9 cellular contexts compared by ENCODE assay signal in genomic region chr6:11414564-11414963, GRCh38.
DNase-seq lines count a peak whose midpoint lies in the region; ATAC-seq and TF ChIP-seq lines count a peak whose summit lies in the region.
"Had no signal": no experiment of that assay in that cellular context is flagged by ENCODE, and none has a peak within 500 bp of the region (broad histone marks: within the 10 kb centered on the region; RNA-seq: fewer than 3 reads in every experiment).

No MANE protein-coding gene starts in this region.

- no peaks in the 10 kb centered on the region for H3K27me3 Mint-ChIP-seq in stimulated activated memory B cell treated with anti-CD40 and anti-IgM and Interleukin-4, amounts not matched to agents 10 μg/mL and 1 μg/mL and 100 μg/mL, for 72 hours

- H3K36me3 ChIP-seq in MM.1S (replicated peaks; ENCODE audit: insufficient read depth, low read length), result no peaks in the 10 kb centered on the region
- H3K36me3 ChIP-seq in body of pancreas (replicated peaks in 1 of 2; ENCODE audit: insufficient read depth in 1 of 2, low read depth in 2 of 2), result no peaks in the 10 kb centered on the region
- H3K36me3 ChIP-seq: WERI-Rb-1 had no signal

- peaks cover 3% of the 10 kb centered on the region for H3K9me3 Mint-ChIP-seq in stimulated activated memory B cell treated with anti-CD40 and anti-IgM and Interleukin-4, amounts not matched to agents 10 μg/mL and 1 μg/mL and 100 μg/mL, for 72 hours

- intact Hi-C loops in body of pancreas (cut with DNase I), result no loop called here

- TF ChIP-seq POLR2A in body of pancreas (IDR thresholded peaks at IDR 0.05), result no peak

- H3K4me3 ChIP-seq in MM.1S (ENCODE audit: low read length) (no peak overlapping the region), body of pancreas (no peak overlapping the region)

- ATAC-seq in body of pancreas, result peak; percentile 50
- peak; percentile 57 for ATAC-seq in stimulated activated memory B cell treated with anti-CD40 and anti-IgM and Interleukin-4, amounts not matched to agents 10 μg/mL and 1 μg/mL and 100 μg/mL, for 72 hours

- H3K79me2 ChIP-seq in MM.1S (ENCODE audit: low read length), result no peaks in the 10 kb centered on the region

- peak; percentile 35 to 40 for DNase-seq in activated CD4-positive, alpha-beta T cell treated with anti-CD3 and anti-CD28 coated beads for 4 hours
- DNase-seq in activated CD4-positive, alpha-beta T cell treated with anti-CD3 and anti-CD28 coated beads for 1 hour, result no peak
- DNase-seq in MM.1S (peak; percentile 65), body of pancreas (peak in 1 of 4 donors; percentile 31), NCI-H2081 (lab: John Stamatoyannopoulos, UW) (no peak), SKM-1 treated with dmso at 0.1 percent for 144 hours (lab: John Stamatoyannopoulos, UW; ENCODE audit: unreplicated experiment) (no peak), hippocampal formation (lab: John Stamatoyannopoulos, UW) (no peak)
- DNase-seq: WERI-Rb-1 had no signal

- TF ChIP-seq CTCF in MM.1S (IDR thresholded peaks at IDR 0.05; ENCODE audit: low read length), result no peak
- no peak for TF ChIP-seq CTCF in body of pancreas (IDR thresholded peaks at IDR 0.05)

- WGBS in body of pancreas, 2 donors, result 90 to 95% methylated on average over 1 of the region's 1 CpG

- H3K4me1 Mint-ChIP-seq in stimulated activated memory B cell treated with anti-CD40 and anti-IgM and Interleukin-4, amounts not matched to agents 10 μg/mL and 1 μg/mL and 100 μg/mL, for 72 hours, result peaks cover 27% of the 10 kb centered on the region

- H3K27ac Mint-ChIP-seq in stimulated activated memory B cell treated with anti-CD40 and anti-IgM and Interleukin-4, amounts not matched to agents 10 μg/mL and 1 μg/mL and 100 μg/mL, for 72 hours, result no peak overlapping the region

- no peaks in the 10 kb centered on the region for H3K9me2 ChIP-seq in MM.1S (replicated peaks; ENCODE audit: insufficient read depth, low read length)

- H3K4me2 ChIP-seq in MM.1S (ENCODE audit: low read depth, low read length), result no peak overlapping the region

- no peaks in the 10 kb centered on the region for H3F3A ChIP-seq in MM.1S (ENCODE audit: insufficient read depth, low read length)

- H3K27ac ChIP-seq in MM.1S (ENCODE audit: low read length), result no peak overlapping the region
- H3K27ac ChIP-seq in body of pancreas, result no peak overlapping the region
- H3K27ac ChIP-seq: WERI-Rb-1 had no signal

- H3K4me1 ChIP-seq in MM.1S (ENCODE audit: low read length) (0 out of 2 replicates have a peak, but pooled peaks cover 5% of the 10 kb centered on the region), body of pancreas (no peaks in the 10 kb centered on the region)

- no peak overlapping the region for H3K9ac ChIP-seq in MM.1S (ENCODE audit: low read length)

- no peaks in the 10 kb centered on the region for H3K9me3 ChIP-seq in MM.1S (replicated peaks; ENCODE audit: insufficient read depth, low read length)
- H3K9me3 ChIP-seq in body of pancreas, result no peaks in the 10 kb centered on the region

- H3K27me3 ChIP-seq in MM.1S (replicated peaks; ENCODE audit: insufficient read depth, low read length), result no peaks in the 10 kb centered on the region
- H3K27me3 ChIP-seq in body of pancreas, result no peaks in the 10 kb centered on the region

- no peak overlapping the region for H3K4me3 Mint-ChIP-seq in stimulated activated memory B cell treated with anti-CD40 and anti-IgM and Interleukin-4, amounts not matched to agents 10 μg/mL and 1 μg/mL and 100 μg/mL, for 72 hours

- no peaks in the 10 kb centered on the region for H4K20me1 ChIP-seq in MM.1S (ENCODE audit: insufficient read depth, low read length)

- no peak overlapping the region for H2AFZ ChIP-seq in MM.1S (ENCODE audit: low read length)

- no peaks in the 10 kb centered on the region for H3K36me3 Mint-ChIP-seq in stimulated activated memory B cell treated with anti-CD40 and anti-IgM and Interleukin-4, amounts not matched to agents 10 μg/mL and 1 μg/mL and 100 μg/mL, for 72 hours

Comparison
In these comparisons a context has a peak if more than half of its experiments do, and no peak if none do; other contexts are left out.
1. DNase-seq: peak in activated CD4-positive, alpha-beta T cell treated with anti-CD3 and anti-CD28 coated beads for 4 hours (2 of 2) and MM.1S (single experiment); none in activated CD4-positive, alpha-beta T cell treated with anti-CD3 and anti-CD28 coated beads for 1 hour (single experiment), NCI-H2081 (0 of 2), SKM-1 treated with dmso at 0.1 percent for 144 hours (single experiment) and hippocampal formation (0 of 2).